In genomic region chr19:34678421-34678820, GRCh38 we compare ENCODE assay signal across 9 cellular contexts. TPM values are rescaled to one million over a fixed set of nuclear protein-coding genes. Genes with fewer than 3 reads are reported as not detected.
DNase-seq lines count a peak whose midpoint lies in the region; ATAC-seq, FAIRE-seq and TF ChIP-seq lines count a peak whose summit lies in the region.
"Had no signal": no experiment of that assay in that cellular context is flagged by ENCODE, and none has a peak within 500 bp of the region (broad histone marks: within the 10 kb centered on the region; RNA-seq: fewer than 3 reads in every experiment).

No MANE protein-coding gene starts in this region.

- FAIRE-seq in D721Med (lab: Jason Lieb, UNC) = no peak
- FAIRE-seq: endometrium had no signal

- no peak for ATAC-seq in naive thymus-derived CD8-positive, alpha-beta T cell
- no peak for ATAC-seq in GM18870 (IDR thresholded peaks at IDR 0.05; ENCODE audit: unreplicated experiment)

- H3K4me1 Mint-ChIP-seq in naive thymus-derived CD8-positive, alpha-beta T cell = peaks cover 8 to 40% (median 30%) of the 10 kb centered on the region in 4 donors

- peak overlapping the region; percentile 88 for H3K4me3 ChIP-seq in BE2C (ENCODE audit: low read depth, low read length)
- H3K4me3 ChIP-seq in LNCaP clone FGC (ENCODE audit: low read depth, low read length) = peak overlapping the region; percentile 72

- peak overlapping the region; percentile 95 to 100 (median 99) for H3K4me3 Mint-ChIP-seq in naive thymus-derived CD8-positive, alpha-beta T cell

- H3K36me3 Mint-ChIP-seq in naive thymus-derived CD8-positive, alpha-beta T cell = peaks cover 41 to 68% (median 49%) of the 10 kb centered on the region in 3 donors

- H3K9me3 ChIP-seq in BE2C = peaks cover 2% of the 10 kb centered on the region; the same call in 1 of the 2 replicates

- peak overlapping the region; percentile 8 to 100 (median 98) for H3K27ac Mint-ChIP-seq in naive thymus-derived CD8-positive, alpha-beta T cell

- DNase-seq in BE2C (no peak), LNCaP clone FGC (ENCODE audit: low read depth) (no peak), cerebellar cortex (ENCODE audit: low spot score) (peak; percentile 5), foreskin melanocyte (no peak), D721Med (ENCODE audit: insufficient read length, low spot score) (no peak), AG20443 (ENCODE audit: low spot score) (no peak)
- DNase-seq in naive thymus-derived CD8-positive, alpha-beta T cell = no peak

- POLR2A ChIA-PET in naive thymus-derived CD8-positive, alpha-beta T cell (lab: Charles Lee) = interaction anchor here (0.8 to 2.6 kb wide), 6 partner anchors 9 to 507 kb away, joined by 3 to 20 read pairs (median 6); partner anchors contain the start of genes LSM14A, ZNF181, ZNF30 and ZNF599

- peaks cover 0 to 44% (median 26%) of the 10 kb centered on the region in 9 donors for H3K9me3 Mint-ChIP-seq in naive thymus-derived CD8-positive, alpha-beta T cell

- TF ChIP-seq CTCF in BE2C (IDR thresholded peaks at IDR 0.05; ENCODE audit: low read depth, low read length) = no peak
- TF ChIP-seq CTCF in LNCaP clone FGC (IDR thresholded peaks at IDR 0.05; ENCODE audit: control insufficient read depth, extremely low read depth, insufficient read depth) = no peak
- TF ChIP-seq CTCF in D721Med (IDR thresholded peaks at IDR 0.05; ENCODE audit: insufficient read depth, missing control alignments) = no peak

- no peaks in the 10 kb centered on the region for H3K4me1 ChIP-seq in BE2C

- H3K27me3 ChIP-seq in BE2C = no peaks in the 10 kb centered on the region

- peaks cover 14% of the 10 kb centered on the region for H3K36me3 ChIP-seq in BE2C

- H3K27me3 Mint-ChIP-seq in naive thymus-derived CD8-positive, alpha-beta T cell = peaks cover 0 to 16% (median 5%) of the 10 kb centered on the region in 5 donors

RNA-seq across cellular contexts. Expression of gene ZNF302, which starts 0.9 kb away (rescaled TPM):
- polyA plus RNA-seq in BE2C (2012; ENCODE audit: insufficient read depth, insufficient read length, low read depth) = 28.9 TPM
- 10 to 100 TPM; 59.6 to 62.6 TPM for total RNA-seq in naive thymus-derived CD8-positive, alpha-beta T cell
- polyA plus RNA-seq in naive thymus-derived CD8-positive, alpha-beta T cell = 10 to 100 TPM; 17.5 to 23.1 (median 21.7) TPM

RNA-seq across cellular contexts. Expression of gene SCGB2B2, which starts 1.5 kb away (rescaled TPM):
- 0.29 TPM for polyA plus RNA-seq in BE2C (2012; ENCODE audit: insufficient read depth, insufficient read length, low read depth)
- total RNA-seq in naive thymus-derived CD8-positive, alpha-beta T cell = under 1 TPM; 0.75 to 0.82 TPM
- polyA plus RNA-seq in naive thymus-derived CD8-positive, alpha-beta T cell = not detected

RNA-seq across cellular contexts. Expression of gene ZNF181, which starts 55.6 kb away (rescaled TPM):
- polyA plus RNA-seq in BE2C (2012; ENCODE audit: insufficient read depth, insufficient read length, low read depth) = 21.3 TPM
- total RNA-seq in naive thymus-derived CD8-positive, alpha-beta T cell = 10 to 100 TPM; 28.7 to 29.5 TPM
- polyA plus RNA-seq in naive thymus-derived CD8-positive, alpha-beta T cell = 10 to 100 TPM; 23.1 to 36.4 (median 35.7) TPM
